Comparison of ENCODE assay signal across 9 cellular contexts in genomic region chr6:53244958-53245357, GRCh38.
DNase-seq lines count a peak whose midpoint lies in the region; ATAC-seq and TF ChIP-seq lines count a peak whose summit lies in the region.
"Had no signal": no experiment of that assay in that cellular context is flagged by ENCODE, and none has a peak within 500 bp of the region (broad histone marks: within the 10 kb centered on the region; RNA-seq: fewer than 3 reads in every experiment).

No MANE protein-coding gene starts in this region.

- no peaks in the 10 kb centered on the region for H3K27me3 ChIP-seq in effector memory CD4-positive, alpha-beta T cell (replicated peaks; ENCODE audit: control insufficient read depth, insufficient read depth, low read length, poor library complexity, severe bottlenecking)
- no peaks in the 10 kb centered on the region for H3K27me3 ChIP-seq in ascending aorta

- no peak overlapping the region for H3K4me3 ChIP-seq in effector memory CD4-positive, alpha-beta T cell (ENCODE audit: insufficient read depth, low read depth, low read length, poor library complexity, severe bottlenecking)
- no peak overlapping the region for H3K4me3 ChIP-seq in ascending aorta
- H3K4me3 ChIP-seq: K562 had no signal

- no peaks in the 10 kb centered on the region for H3K27me3 Mint-ChIP-seq in activated CD4-positive, alpha-beta T cell treated with anti-CD3 and anti-CD28 coated beads, Interleukin-2, amount 10 ng/mL, durations not matched to agents 24 days and 14 days
- H3K27me3 Mint-ChIP-seq in memory B cell = no peaks in the 10 kb centered on the region

- no peak overlapping the region for H3K4me3 Mint-ChIP-seq in activated CD4-positive, alpha-beta T cell treated with anti-CD3 and anti-CD28 coated beads, Interleukin-2, amount 10 ng/mL, durations not matched to agents 24 days and 14 days
- H3K4me3 Mint-ChIP-seq in memory B cell = peak overlapping the region; percentile 49

- H3K9me3 ChIP-seq in effector memory CD4-positive, alpha-beta T cell (ENCODE audit: control insufficient read depth, low read length) = no peaks in the 10 kb centered on the region
- no peaks in the 10 kb centered on the region for H3K9me3 ChIP-seq in ascending aorta

- intact Hi-C loops in activated CD4-positive, alpha-beta T cell treated with anti-CD3 and anti-CD28 coated beads, Interleukin-2, amount 10 ng/mL, durations not matched to agents 24 days and 14 days (cut with micrococcal nuclease) = no loop called here
- intact Hi-C loops in ascending aorta (cut with DNase I) = no loop called here

- DNase-seq in activated CD4-positive, alpha-beta T cell treated with anti-CD3 and anti-CD28 coated beads for 48 hours = peak; percentile 34
- no peak for DNase-seq in activated CD4-positive, alpha-beta T cell treated with anti-CD3 and anti-CD28 coated beads, Interleukin-2, amount 10 ng/mL, durations not matched to agents 24 days and 14 days
- DNase-seq in KG1 (lab: John Stamatoyannopoulos, UW) (peak; percentile 31), memory B cell (ENCODE audit: low spot score in 2 of 2) (peak; percentile 38 to 70), NCI-H774 (lab: John Stamatoyannopoulos, UW) (no peak), ascending aorta (ENCODE audit: low spot score in 2 of 2) (no peak)
- DNase-seq in effector memory CD4-positive, alpha-beta T cell = no peak

- peaks cover 6% of the 10 kb centered on the region for H3K36me3 Mint-ChIP-seq in activated CD4-positive, alpha-beta T cell treated with anti-CD3 and anti-CD28 coated beads, Interleukin-2, amount 10 ng/mL, durations not matched to agents 24 days and 14 days (ENCODE audit: low read depth)
- H3K36me3 Mint-ChIP-seq in memory B cell = peaks cover 5% of the 10 kb centered on the region

- H3K9me3 Mint-ChIP-seq in activated CD4-positive, alpha-beta T cell treated with anti-CD3 and anti-CD28 coated beads, Interleukin-2, amount 10 ng/mL, durations not matched to agents 24 days and 14 days = peaks cover 7% of the 10 kb centered on the region
- H3K9me3 Mint-ChIP-seq in memory B cell = no peaks in the 10 kb centered on the region

- no peak overlapping the region for H3K27ac Mint-ChIP-seq in activated CD4-positive, alpha-beta T cell treated with anti-CD3 and anti-CD28 coated beads, Interleukin-2, amount 10 ng/mL, durations not matched to agents 24 days and 14 days
- H3K27ac Mint-ChIP-seq in memory B cell = peak overlapping the region; percentile 88

- no peak for TF ChIP-seq CTCF in ascending aorta (IDR thresholded peaks at IDR 0.05)

- no peak overlapping the region for H3K27ac ChIP-seq in effector memory CD4-positive, alpha-beta T cell (ENCODE audit: insufficient read depth, low read length, poor library complexity, severe bottlenecking)
- no peak overlapping the region for H3K27ac ChIP-seq in ascending aorta

- no peaks in the 10 kb centered on the region for H3K36me3 ChIP-seq in effector memory CD4-positive, alpha-beta T cell (ENCODE audit: control insufficient read depth, insufficient read depth, low read length)
- H3K36me3 ChIP-seq in ascending aorta = no peaks in the 10 kb centered on the region

- ATAC-seq in GM21723 (IDR thresholded peaks at IDR 0.05; ENCODE audit: unreplicated experiment) (peak; percentile 80), memory B cell (ENCODE audit: low read depth) (peak; percentile 88)
- ATAC-seq: K562 had no signal

- peaks cover 4% of the 10 kb centered on the region for H3K4me1 ChIP-seq in effector memory CD4-positive, alpha-beta T cell (ENCODE audit: control insufficient read depth, insufficient read depth, low read length, poor library complexity, severe bottlenecking)
- peaks cover 0 to 3% of the 10 kb centered on the region in 2 donors for H3K4me1 ChIP-seq in ascending aorta

- peaks cover 8% of the 10 kb centered on the region for H3K4me1 Mint-ChIP-seq in activated CD4-positive, alpha-beta T cell treated with anti-CD3 and anti-CD28 coated beads, Interleukin-2, amount 10 ng/mL, durations not matched to agents 24 days and 14 days
- peaks cover 53% of the 10 kb centered on the region for H3K4me1 Mint-ChIP-seq in memory B cell

Comparison
In these comparisons a context has a peak if more than half of its experiments do, and no peak if none do; other contexts are left out.
1. DNase-seq: peak in activated CD4-positive, alpha-beta T cell treated with anti-CD3 and anti-CD28 coated beads for 48 hours (single experiment), KG1 (single experiment) and memory B cell (2 of 2); none in activated CD4-positive, alpha-beta T cell treated with anti-CD3 and anti-CD28 coated beads, Interleukin-2, amount 10 ng/mL, durations not matched to agents 24 days and 14 days (single experiment), NCI-H774 (single experiment), effector memory CD4-positive, alpha-beta T cell (0 of 3) and ascending aorta (0 of 2).